21 cellular contexts compared by ENCODE assay signal in genomic region chr5:2701592-2701991, GRCh38. TPM values are rescaled to one million over a fixed set of nuclear protein-coding genes. Genes with fewer than 3 reads are reported as not detected.
A peak's percentile ranks its signal among the peaks of the same experiment; 100 is the strongest.
DNase-seq lines count a peak whose midpoint lies in the region; ATAC-seq and TF ChIP-seq lines count a peak whose summit lies in the region.
"Had no signal": no experiment of that assay in that cellular context is flagged by ENCODE, and none has a peak within 500 bp of the region (broad histone marks: within the 10 kb centered on the region; RNA-seq: fewer than 3 reads in every experiment).

No MANE protein-coding gene starts in this region.

- TF ChIP-seq CTCF in WTC11 (IDR thresholded peaks at IDR 0.05) (peak; percentile 18; the same call in 1 of the 2 replicates), osteocyte (IDR thresholded peaks at IDR 0.05) (no peak)

- POLR2A ChIA-PET in WTC11 (lab: Charles Lee) = no interaction called here

- CTCF ChIA-PET in WTC11 (lab: Charles Lee) = interaction anchor here (0.6 to 1.5 kb wide), 8 partner anchors 9 to 410 kb away, joined by 3 to 15 read pairs (median 4); no protein-coding TSS in a partner anchor

- no peaks in the 10 kb centered on the region for H3K27me3 ChIP-seq in H7 (ENCODE audit: control insufficient read depth, insufficient read depth, low read length)

- H3K4me3 ChIP-seq in H7 (ENCODE audit: insufficient read depth, low read depth, low read length) = no peak overlapping the region
- H3K4me3 ChIP-seq: HAP-1 had no signal

- DNase-seq in H7 (peak; percentile 73), WTC11 (ENCODE audit: low spot score) (peak; percentile 24), islet precursor cell (peak; percentile 48), osteocyte (ENCODE audit: extremely low spot score, unreplicated experiment) (peak; percentile 80), AML-193 (lab: John Stamatoyannopoulos, UW) (no peak), RPMI8226 (no peak)
- no peak for DNase-seq in activated CD4-positive, CD25-positive, alpha-beta regulatory T cell (lab: John Stamatoyannopoulos, UW)
- DNase-seq in stimulated activated CD4-positive, alpha-beta T cell treated with anti-CD3 and anti-CD28 coated beads, Interleukin-15, amount 100 ng/mL, for 24 hours = no peak
- DNase-seq: CD4-positive, CD25-positive, alpha-beta regulatory T cell; EL; GF-D8; KG1; NCI-H1092 treated with DMSO at 0.1 percent for 48 hours; NCI-H1436 treated with DMSO at 0.1 percent for 48 hours; NCI-H2029; NCI-H226; NCI-H510A treated with DMSO at 0.1 percent for 48 hours; NCI-H748 treated with DMSO at 0.1 percent for 48 hours had no signal

- peak; percentile 80 for ATAC-seq in WTC11
- ATAC-seq: Panc1 had no signal

- no peaks in the 10 kb centered on the region for H3K36me3 ChIP-seq in H7 (replicated peaks; ENCODE audit: control insufficient read depth, insufficient read depth, low read length)
- H3K36me3 ChIP-seq: HAP-1 had no signal

- H3K4me3 Mint-ChIP-seq in WTC11 (no peak overlapping the region), osteocyte (ENCODE audit: unreplicated experiment) (no peak overlapping the region)
- H3K4me3 Mint-ChIP-seq: CD4-positive, CD25-positive, alpha-beta regulatory T cell had no signal

- H3K9me3 Mint-ChIP-seq in WTC11 (peaks cover 5% of the 10 kb centered on the region; the same call in 1 of the 2 replicates), osteocyte (ENCODE audit: unreplicated experiment) (peaks cover 16% of the 10 kb centered on the region)

- no peaks in the 10 kb centered on the region for H3K27me3 Mint-ChIP-seq in WTC11 (ENCODE audit: low read depth)
- H3K27me3 Mint-ChIP-seq in osteocyte (ENCODE audit: unreplicated experiment) = no peaks in the 10 kb centered on the region
- H3K27me3 Mint-ChIP-seq: CD4-positive, CD25-positive, alpha-beta regulatory T cell had no signal

- H3K4me1 Mint-ChIP-seq in WTC11 (peaks cover 12% of the 10 kb centered on the region), osteocyte (ENCODE audit: unreplicated experiment) (no peaks in the 10 kb centered on the region)
- H3K4me1 Mint-ChIP-seq: CD4-positive, CD25-positive, alpha-beta regulatory T cell had no signal

- no peaks in the 10 kb centered on the region for H3K36me3 Mint-ChIP-seq in WTC11
- no peaks in the 10 kb centered on the region for H3K36me3 Mint-ChIP-seq in osteocyte (ENCODE audit: unreplicated experiment)
- H3K36me3 Mint-ChIP-seq: CD4-positive, CD25-positive, alpha-beta regulatory T cell had no signal

- H3K27ac Mint-ChIP-seq in WTC11 (no peak overlapping the region), osteocyte (ENCODE audit: unreplicated experiment) (no peak overlapping the region)

TF ChIP-seq in WTC11, 78 proteins besides CTCF, POLR2A, EP300 and RAD21:
- TF ChIP-seq ZNF416 (CRISPR knock-in tag; IDR thresholded peaks at IDR 0.05) (no peak), NFATC4 (CRISPR knock-in tag; IDR thresholded peaks at IDR 0.05) (no peak), E2F5 (CRISPR knock-in tag; IDR thresholded peaks at IDR 0.05) (no peak), FOXJ3 (CRISPR knock-in tag; IDR thresholded peaks at IDR 0.05; ENCODE audit: borderline replicate concordance) (no peak), ZNF219 (CRISPR knock-in tag; IDR thresholded peaks at IDR 0.05; ENCODE audit: borderline replicate concordance) (no peak), JUN (CRISPR knock-in tag; IDR thresholded peaks at IDR 0.05) (no peak), SP1 (CRISPR knock-in tag; conservative IDR thresholded peaks at IDR 0.05) (no peak), IRF2 (CRISPR knock-in tag; IDR thresholded peaks at IDR 0.05; ENCODE audit: borderline replicate concordance, low read depth) (no peak), SOX15 (CRISPR knock-in tag; IDR thresholded peaks at IDR 0.05) (no peak), MAX (CRISPR knock-in tag; IDR thresholded peaks at IDR 0.05) (no peak), TCF7 (CRISPR knock-in tag; IDR thresholded peaks at IDR 0.05; ENCODE audit: low read depth) (no peak), ZNF396 (CRISPR knock-in tag; IDR thresholded peaks at IDR 0.05; ENCODE audit: borderline replicate concordance) (no peak), NR1H2 (CRISPR knock-in tag; IDR thresholded peaks at IDR 0.05) (no peak), ZNF138 (CRISPR knock-in tag; conservative IDR thresholded peaks at IDR 0.05) (no peak), ETV6 (CRISPR knock-in tag; IDR thresholded peaks at IDR 0.05) (no peak), PRRX2 (CRISPR knock-in tag; IDR thresholded peaks at IDR 0.05) (no peak), ZNF317 (CRISPR knock-in tag; IDR thresholded peaks at IDR 0.05; ENCODE audit: borderline replicate concordance, low read depth) (no peak), EMX1 (CRISPR knock-in tag; IDR thresholded peaks at IDR 0.05) (no peak)
- TF ChIP-seq, protein P1, sequence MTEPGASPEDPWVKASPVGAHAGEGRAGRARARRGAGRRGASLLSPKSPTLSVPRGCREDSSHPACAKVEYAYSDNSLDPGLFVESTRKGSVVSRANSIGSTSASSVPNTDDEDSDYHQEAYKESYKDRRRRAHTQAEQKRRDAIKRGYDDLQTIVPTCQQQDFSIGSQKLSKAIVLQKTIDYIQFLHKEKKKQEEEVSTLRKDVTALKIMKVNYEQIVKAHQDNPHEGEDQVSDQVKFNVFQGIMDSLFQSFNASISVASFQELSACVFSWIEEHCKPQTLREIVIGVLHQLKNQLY (CRISPR knock-in tag; IDR thresholded peaks at IDR 0.05) = no peak
- TF ChIP-seq, protein P2, sequence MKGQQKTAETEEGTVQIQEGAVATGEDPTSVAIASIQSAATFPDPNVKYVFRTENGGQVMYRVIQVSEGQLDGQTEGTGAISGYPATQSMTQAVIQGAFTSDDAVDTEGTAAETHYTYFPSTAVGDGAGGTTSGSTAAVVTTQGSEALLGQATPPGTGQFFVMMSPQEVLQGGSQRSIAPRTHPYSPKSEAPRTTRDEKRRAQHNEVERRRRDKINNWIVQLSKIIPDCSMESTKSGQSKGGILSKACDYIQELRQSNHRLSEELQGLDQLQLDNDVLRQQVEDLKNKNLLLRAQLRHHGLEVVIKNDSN (CRISPR knock-in tag; IDR thresholded peaks at IDR 0.05) = no peak

RNA-seq across cellular contexts. Expression of gene IRX2, which starts 49.9 kb away (rescaled TPM):
- 51.4 and 74.9 TPM in 2 replicates for total RNA-seq in H7 (2014; rRNA removed; shearing (Covaris generic))
- 51.5 to 63.2 TPM (median 52.0 TPM) in 3 replicates for total RNA-seq in WTC11 (2021)
- 17.1 and 17.5 TPM in 2 replicates for total RNA-seq in osteocyte
- total RNA-seq: A673; CD4-positive, CD25-positive, alpha-beta regulatory T cell had no signal

Comparison
In these comparisons a context has a peak if more than half of its experiments do, and no peak if none do; other contexts are left out.
1. DNase-seq: peak in H7 (single experiment), WTC11 (single experiment), islet precursor cell (single experiment) and osteocyte (single experiment); none in activated CD4-positive, CD25-positive, alpha-beta regulatory T cell (0 of 4), stimulated activated CD4-positive, alpha-beta T cell treated with anti-CD3 and anti-CD28 coated beads, Interleukin-15, amount 100 ng/mL, for 24 hours (single experiment), AML-193 (0 of 2) and RPMI8226 (single experiment).